17 cellular contexts compared by ENCODE assay signal in genomic region chr15:34994925-34995324, GRCh38. TPM values are rescaled to one million over a fixed set of nuclear protein-coding genes. Genes with fewer than 3 reads are reported as not detected.
DNase-seq lines count a peak whose midpoint lies in the region; ATAC-seq and TF ChIP-seq lines count a peak whose summit lies in the region.
"Had no signal": no experiment of that assay in that cellular context is flagged by ENCODE, and none has a peak within 500 bp of the region (broad histone marks: within the 10 kb centered on the region; RNA-seq: fewer than 3 reads in every experiment).

No MANE protein-coding gene starts in this region.

- no peak overlapping the region for H3K23ac ChIP-seq in neuronal stem cell (ENCODE audit: low read depth, low read length, poor library complexity)

- H3K36me3 ChIP-seq in neuronal stem cell (replicated peaks in 1 of 2; ENCODE audit: control insufficient read depth in 2 of 2, insufficient read depth in 2 of 2, low read length in 2 of 2), result no peaks in the 10 kb centered on the region
- H3K36me3 ChIP-seq in ascending aorta, result no peaks in the 10 kb centered on the region
- H3K36me3 ChIP-seq: MG63 had no signal

- no peak for DNase-seq in T-helper 2 cell treated with Interferon-gamma antibody and Interleukin-4, amounts not matched to agents 5 μg/mL and 100 μg/mL, for 36 hours (ENCODE audit: low spot score)
- DNase-seq in T-helper 2 cell, result no peak
- no peak for DNase-seq in RWPE1 (ENCODE audit: low spot score)
- peak; percentile 85 for DNase-seq in epithelial cell of esophagus (ENCODE audit: low read depth)
- no peak for DNase-seq in neuronal stem cell (ENCODE audit: low spot score)
- DNase-seq in ascending aorta (ENCODE audit: low spot score in 2 of 2), result no peak
- DNase-seq in HT-29 (ENCODE audit: low spot score), result no peak
- DNase-seq: 8988T; Calu3; DMS79; MG63; NCI-H1092 treated with DMSO at 0.1 percent for 48 hours; NCI-H1694; NCI-H2107; NCI-H69; NK-92 treated with Interleukin-12 subunit alpha and Interleukin-12 subunit beta, amount 100 ng/mL, for 24 hours had no signal

- H4K91ac ChIP-seq in neuronal stem cell (ENCODE audit: low read depth, low read length, poor library complexity), result no peak overlapping the region

- H2BK12ac ChIP-seq in neuronal stem cell (ENCODE audit: low read length), result no peak overlapping the region

- H3K27me3 ChIP-seq in neuronal stem cell (ENCODE audit: control insufficient read depth in 3 of 3, insufficient read depth in 3 of 3, low read depth in 1 of 3, low read length in 3 of 3), result no peaks in the 10 kb centered on the region
- no peaks in the 10 kb centered on the region for H3K27me3 ChIP-seq in ascending aorta
- H3K27me3 ChIP-seq: MG63 had no signal

- no peak overlapping the region for H4K8ac ChIP-seq in neuronal stem cell (ENCODE audit: low read depth, low read length)

- H2BK15ac ChIP-seq in neuronal stem cell (ENCODE audit: low read length), result no peak overlapping the region

- no peak overlapping the region for H2AK5ac ChIP-seq in neuronal stem cell (ENCODE audit: low read depth, low read length)

- TF ChIP-seq CTCF in RWPE1 (conservative IDR thresholded peaks at IDR 0.05; ENCODE audit: low read depth), result no peak
- TF ChIP-seq CTCF in epithelial cell of esophagus (IDR thresholded peaks at IDR 0.05; ENCODE audit: insufficient read depth, low read depth, low read length, missing control alignments), result no peak
- no peak for TF ChIP-seq CTCF in ascending aorta (IDR thresholded peaks at IDR 0.05)

- H3K4me1 Mint-ChIP-seq in T-helper 2 cell treated with Interferon-gamma antibody and Interleukin-4, amounts not matched to agents 5 μg/mL and 100 μg/mL, for 36 hours (ENCODE audit: low read depth), result peaks cover 37% of the 10 kb centered on the region

- H3K4me3 ChIP-seq in epithelial cell of esophagus (ENCODE audit: low read length), result no peak overlapping the region
- H3K4me3 ChIP-seq in neuronal stem cell (ENCODE audit: low read length in 2 of 2), result no peak overlapping the region
- H3K4me3 ChIP-seq in ascending aorta, result no peak overlapping the region
- H3K4me3 ChIP-seq: MG63 had no signal

- no peak overlapping the region for H3K4me2 ChIP-seq in neuronal stem cell (ENCODE audit: insufficient read depth, low read length, poor library complexity, severe bottlenecking)

- no peak for ATAC-seq in GM21825 (IDR thresholded peaks at IDR 0.05; ENCODE audit: unreplicated experiment)

- H3K36me3 Mint-ChIP-seq in T-helper 2 cell treated with Interferon-gamma antibody and Interleukin-4, amounts not matched to agents 5 μg/mL and 100 μg/mL, for 36 hours (ENCODE audit: low read depth), result no peaks in the 10 kb centered on the region

- POLR2A ChIA-PET in RWPE1 (lab: Yijun Ruan, JAX; ENCODE audit: low non-redundant PET), result no interaction called here

- CTCF ChIA-PET in RWPE1 (lab: Yijun Ruan, JAX), result interaction anchor here (0.7 to 1.1 kb wide), 2 partner anchors 24 to 67 kb away, joined by 3 to 4 read pairs; no protein-coding TSS in a partner anchor

- H3K27ac ChIP-seq in RWPE1 (peak overlapping the region; percentile 68), neuronal stem cell (replicated peaks; ENCODE audit: low read length) (no peak overlapping the region), ascending aorta (no peak overlapping the region)

- no peaks in the 10 kb centered on the region for H3K9me3 ChIP-seq in neuronal stem cell (replicated peaks in 1 of 2; ENCODE audit: control insufficient read depth in 2 of 2, insufficient read depth in 1 of 2, low read depth in 1 of 2, low read length in 2 of 2)
- no peaks in the 10 kb centered on the region for H3K9me3 ChIP-seq in ascending aorta
- H3K9me3 ChIP-seq: MG63 had no signal

- no peak overlapping the region for H2BK120ac ChIP-seq in neuronal stem cell (ENCODE audit: low read depth, low read length)

- H3K79me1 ChIP-seq in neuronal stem cell (ENCODE audit: low read depth, low read length), result no peaks in the 10 kb centered on the region

- H2BK5ac ChIP-seq in neuronal stem cell (ENCODE audit: low read length), result no peak overlapping the region

- intact Hi-C loops in ascending aorta (cut with DNase I), result no loop called here

- peak overlapping the region; percentile 56 for H2AFZ ChIP-seq in neuronal stem cell (ENCODE audit: low read length)

- H3K27ac Mint-ChIP-seq in T-helper 2 cell treated with Interferon-gamma antibody and Interleukin-4, amounts not matched to agents 5 μg/mL and 100 μg/mL, for 36 hours, result peak overlapping the region; percentile 94

- peaks cover 5% of the 10 kb centered on the region for H3K9me3 Mint-ChIP-seq in T-helper 2 cell treated with Interferon-gamma antibody and Interleukin-4, amounts not matched to agents 5 μg/mL and 100 μg/mL, for 36 hours

- H3K4ac ChIP-seq in neuronal stem cell (ENCODE audit: low read length), result no peak overlapping the region

- H3K27me3 Mint-ChIP-seq in T-helper 2 cell treated with Interferon-gamma antibody and Interleukin-4, amounts not matched to agents 5 μg/mL and 100 μg/mL, for 36 hours (ENCODE audit: low read depth), result peaks cover 7% of the 10 kb centered on the region

- H3K4me3 Mint-ChIP-seq in T-helper 2 cell treated with Interferon-gamma antibody and Interleukin-4, amounts not matched to agents 5 μg/mL and 100 μg/mL, for 36 hours, result no peak overlapping the region

- WGBS in neuronal stem cell (ENCODE audit: extremely low coverage in 2 of 2, insufficient read length in 2 of 2, insufficient replicate concordance in 1 of 2), 2 donors, result no CpG with 5 or more reads among the region's 1 CpG

- H3K14ac ChIP-seq in neuronal stem cell (ENCODE audit: low read length), result no peak overlapping the region

- H3K9ac ChIP-seq in neuronal stem cell (ENCODE audit: low read depth, low read length, poor library complexity), result no peak overlapping the region

- H3K4me1 ChIP-seq in neuronal stem cell (ENCODE audit: control insufficient read depth in 2 of 2, insufficient read depth in 1 of 2, low read depth in 1 of 2, low read length in 2 of 2) (peaks cover 2 to 3% of the 10 kb centered on the region in 2 donors), ascending aorta (no peaks in the 10 kb centered on the region)

- no peak overlapping the region for H3K18ac ChIP-seq in neuronal stem cell (ENCODE audit: low read length)

RNA-seq across cellular contexts. Expression of gene ZNF770, which starts 6.8 kb away (rescaled TPM):
- polyA plus RNA-seq in neuronal stem cell (2013, experiment 1 of 2), result 28.0 TPM
- polyA plus RNA-seq in neuronal stem cell (2013, experiment 2 of 2), result 29.4 TPM
- 87.7 TPM for total RNA-seq in ascending aorta
- total RNA-seq in HT-29 (2014; rRNA removed; shearing (Covaris generic)), result 10.1 and 10.5 TPM in 2 replicates

RNA-seq across cellular contexts. Expression of gene AQR, which starts 25.4 kb away (rescaled TPM):
- 17.3 TPM for polyA plus RNA-seq in neuronal stem cell (2013, experiment 1 of 2)
- polyA plus RNA-seq in neuronal stem cell (2013, experiment 2 of 2), result 16.9 TPM
- total RNA-seq in ascending aorta, result 17.5 TPM
- 18.0 and 20.0 TPM in 2 replicates for total RNA-seq in HT-29 (2014; rRNA removed; shearing (Covaris generic))
